In the genomic region with DNA sequence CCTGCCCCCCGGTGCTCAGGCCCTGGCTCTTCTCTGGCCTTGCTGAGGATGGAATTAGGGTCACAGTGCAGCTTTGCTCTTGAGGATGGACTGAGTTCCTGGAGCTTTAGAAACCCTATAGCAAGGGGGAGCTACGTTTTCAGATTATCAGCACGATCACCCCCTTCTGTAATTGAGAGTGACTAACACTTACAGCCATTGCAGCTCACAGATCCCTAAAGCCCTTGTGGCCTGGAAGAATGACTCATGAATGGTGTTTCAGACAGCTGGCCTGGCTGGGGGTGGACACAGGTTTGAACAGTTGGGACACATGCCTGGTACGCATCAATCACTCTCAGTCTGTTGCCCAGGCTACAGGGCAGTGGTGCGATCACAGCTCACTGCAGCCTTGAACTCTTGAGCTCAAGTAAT, we compare ENCODE assay signal across 9 cellular contexts.
DNase-seq lines count a peak whose midpoint lies in the region; ATAC-seq and TF ChIP-seq lines count a peak whose summit lies in the region.
"Had no signal": no experiment of that assay in that cellular context is flagged by ENCODE, and none has a peak within 500 bp of the region (broad histone marks: within the 10 kb centered on the region; RNA-seq: fewer than 3 reads in every experiment).

No MANE protein-coding gene starts in this region.

- peak overlapping the region; percentile 40 for H4K5ac ChIP-seq in IMR-90 (ENCODE audit: low read depth, low read length)

- H3K14ac ChIP-seq in IMR-90 (replicated peaks; ENCODE audit: low read depth, low read length): peak overlapping the region; percentile 44

- H4K91ac ChIP-seq in IMR-90 (ENCODE audit: insufficient read depth, low read depth, low read length): peak overlapping the region; percentile 84

- peak overlapping the region; percentile 68 for H2BK20ac ChIP-seq in IMR-90 (ENCODE audit: low read depth, low read length)

- H3K23ac ChIP-seq in IMR-90 (ENCODE audit: low read depth, low read length): peak overlapping the region; percentile 68

- H2BK15ac ChIP-seq in IMR-90 (ENCODE audit: low read depth, low read length): peak overlapping the region; percentile 39; the same call in 2 of the 3 replicates

- 0 out of 2 replicates have a peak, but pooled peaks have one; percentile 32 for TF ChIP-seq RAD21 in IMR-90 (IDR thresholded peaks at IDR 0.05; ENCODE audit: low read length)

- H3K4me3 ChIP-seq in IMR-90 (ENCODE audit: insufficient read depth, low read depth, low read length) (no peak overlapping the region), body of pancreas (no peak overlapping the region), kidney epithelial cell (ENCODE audit: low read depth, low read length) (no peak overlapping the region), transverse colon (no peak overlapping the region), dorsolateral prefrontal cortex (no peak overlapping the region)

- in situ Hi-C loops in ACHN (cut with HindIII; ENCODE audit: low pct_ligation_motif_present, low pct_unique_long_range_greater_than_20kb, low sequenced_read_pairs): no loop called here
- in situ Hi-C loops in IMR-90 (cut with MboI; ENCODE audit: low sequenced_read_pairs): no loop called here
- in situ Hi-C loops in transverse colon (cut with MboI; ENCODE audit: low pct_ligation_motif_present in 1 of 4, low pct_unique_long_range_greater_than_20kb in 1 of 4, low sequenced_read_pairs in 3 of 4): no loop called here

- peak overlapping the region in 1 of 2 experiments; percentile 65; a peak in 3 of 4 replicates for H4K8ac ChIP-seq in IMR-90 (ENCODE audit: low read depth in 2 of 2, low read length in 2 of 2)

- H3K79me1 ChIP-seq in IMR-90 (ENCODE audit: low read depth in 1 of 2, low read length in 2 of 2): no peaks in the 10 kb centered on the region

- intact Hi-C loops in IMR-90 (cut with micrococcal nuclease): loop anchor here (2.0 kb wide), 1 partner anchor 76 kb away; no protein-coding TSS in a partner anchor
- intact Hi-C loops in body of pancreas (cut with DNase I): no loop called here
- intact Hi-C loops in transverse colon (cut with DNase I; ENCODE audit: low total_unique reads): no loop called here
- intact Hi-C loops in dorsolateral prefrontal cortex (cut with DNase I): no loop called here

- no peak for TF ChIP-seq POLR2A in IMR-90 (IDR thresholded peaks at IDR 0.05; ENCODE audit: low read depth, low read length)
- TF ChIP-seq POLR2A in body of pancreas (IDR thresholded peaks at IDR 0.05): no peak
- TF ChIP-seq POLR2A in transverse colon (IDR thresholded peaks at IDR 0.05): no peak

- peak overlapping the region; percentile 61 for H2AK5ac ChIP-seq in IMR-90 (ENCODE audit: low read depth, low read length)

- H2AFZ ChIP-seq in IMR-90 (replicated peaks; ENCODE audit: low read length, poor library complexity): peak overlapping the region; percentile 76

- TF ChIP-seq CTCF in IMR-90 (conservative IDR thresholded peaks at IDR 0.05; ENCODE audit: low read depth, low read length) (peak; percentile 20; the same call in 1 of the 2 replicates), body of pancreas (IDR thresholded peaks at IDR 0.05) (no peak), kidney epithelial cell (IDR thresholded peaks at IDR 0.05; ENCODE audit: insufficient read depth, low read length, poor library complexity, severe bottlenecking) (peak; percentile 11), transverse colon (IDR thresholded peaks at IDR 0.05) (no peak), dorsolateral prefrontal cortex (IDR thresholded peaks at IDR 0.05 in 54 of 56, conservative IDR thresholded peaks at IDR 0.05 in 2 of 56; ENCODE audit: low read depth in 1 of 56, partially characterized antibody in 56 of 56) (no peak)

- H3K27me3 ChIP-seq in IMR-90 (ENCODE audit: control insufficient read depth, insufficient read depth, low read length) (no peaks in the 10 kb centered on the region), body of pancreas (no peaks in the 10 kb centered on the region), kidney epithelial cell (ENCODE audit: control insufficient read depth, insufficient read depth, low read length) (no peaks in the 10 kb centered on the region), transverse colon (no peaks in the 10 kb centered on the region), dorsolateral prefrontal cortex (no peaks in the 10 kb centered on the region)

- H3K9me1 ChIP-seq in IMR-90 (ENCODE audit: insufficient read depth, low read length): peaks cover 10% of the 10 kb centered on the region

- H4K20me1 ChIP-seq in IMR-90 (ENCODE audit: insufficient read depth, low read length): no peaks in the 10 kb centered on the region

- no peak for TF ChIP-seq EP300 in transverse colon (IDR thresholded peaks at IDR 0.05; ENCODE audit: low read depth)

- peak overlapping the region; percentile 15; the same call in 1 of the 2 replicates for H3K9ac ChIP-seq in IMR-90 (ENCODE audit: low read depth, low read length)

- no peaks in the 10 kb centered on the region for H3K9me3 ChIP-seq in IMR-90 (ENCODE audit: control insufficient read depth, insufficient read depth, low read length)
- no peaks in the 10 kb centered on the region for H3K9me3 ChIP-seq in body of pancreas
- no peaks in the 10 kb centered on the region for H3K9me3 ChIP-seq in transverse colon

- ATAC-seq in IMR-90 (ENCODE audit: low read depth): peak; percentile 91
- ATAC-seq in body of pancreas: peak; percentile 58
- no peak for ATAC-seq in GM18517 (IDR thresholded peaks at IDR 0.05; ENCODE audit: unreplicated experiment)
- ATAC-seq in HG02798 (IDR thresholded peaks at IDR 0.05; ENCODE audit: poor library complexity, unreplicated experiment): no peak

- POLR2A ChIA-PET in IMR-90 (lab: Charles Lee; ENCODE audit: unreplicated experiment): no interaction called here

- peak overlapping the region; percentile 66; the same call in 1 of the 2 replicates for H2BK120ac ChIP-seq in IMR-90 (ENCODE audit: low read depth, low read length)

- H3K56ac ChIP-seq in IMR-90 (ENCODE audit: extremely low read depth, insufficient read depth, low read length): peak overlapping the region; percentile 55

- DNase-seq in ACHN: peak; percentile 97
- peak; percentile 99 for DNase-seq in IMR-90
- DNase-seq in body of pancreas: peak; percentile 14 to 48 (median 36)
- peak; percentile 100 for DNase-seq in kidney epithelial cell (ENCODE audit: low read depth)
- no peak for DNase-seq in transverse colon
- DNase-seq in dorsolateral prefrontal cortex: no peak
- DNase-seq: RPMI8226 had no signal

- WGBS in IMR-90 (ENCODE audit: extremely low coverage in 2 of 2, insufficient read length in 1 of 2), 2 experiments: no CpG with 5 or more reads among the region's 5 CpGs
- 63 to 70% methylated on average over 3 to 5 of the region's 5 CpGs for WGBS in body of pancreas, 2 donors
- 80% methylated on average over 5 of the region's 5 CpGs; no CpG with 5 or more reads in 1 of the 2 donors for whole genome bisulfite sequencing in transverse colon (ENCODE audit: low coverage in 1 of 2), 2 donors

- CTCF ChIA-PET in IMR-90 (lab: Yijun Ruan, JAX): interaction anchor here (0.5 to 1.7 kb wide), 8 partner anchors 8 to 329 kb away, joined by 3 to 8 read pairs (median 4); a partner anchor contains a TSS

- H3K27ac ChIP-seq in IMR-90 (ENCODE audit: insufficient read depth, low read length) (peak overlapping the region; percentile 66), body of pancreas (no peak overlapping the region), transverse colon (peak overlapping the region in 2 of 4 donors; percentile 23 to 38), dorsolateral prefrontal cortex (peak overlapping the region in 4 of 59 donors; percentile 4 to 53 (median 36))

- peaks cover 11% of the 10 kb centered on the region for H3K4me1 ChIP-seq in IMR-90 (ENCODE audit: control insufficient read depth, insufficient read depth, low read length)
- H3K4me1 ChIP-seq in body of pancreas: no peaks in the 10 kb centered on the region
- H3K4me1 ChIP-seq in transverse colon: peaks cover 0 to 4% (median 0%) of the 10 kb centered on the region in 4 donors

- no TSS peak for BruUV-seq in IMR-90 (replicated peaks; lab: Mats Ljungman, UMichigan)

- H2AK9ac ChIP-seq in IMR-90 (replicated peaks; ENCODE audit: low read depth, low read length, poor library complexity): peak overlapping the region; percentile 96

- peak overlapping the region; percentile 35; the same call in 1 of the 2 replicates for H3K4me2 ChIP-seq in IMR-90 (ENCODE audit: low read depth, low read length)

- peak overlapping the region; percentile 79 for H3K4ac ChIP-seq in IMR-90 (ENCODE audit: low read depth, low read length)

- peak overlapping the region; percentile 80 for H2BK5ac ChIP-seq in IMR-90 (ENCODE audit: low read depth, low read length, poor library complexity, severe bottlenecking)

- dilution Hi-C loops in IMR-90 (cut with HindIII; ENCODE audit: low sequenced_read_pairs, unreplicated experiment): no loop called here

- H3K36me3 ChIP-seq in IMR-90 (ENCODE audit: control insufficient read depth, insufficient read depth, low read length) (no peaks in the 10 kb centered on the region), body of pancreas (replicated peaks in 1 of 2; ENCODE audit: insufficient read depth in 1 of 2, low read depth in 2 of 2) (no peaks in the 10 kb centered on the region), kidney epithelial cell (ENCODE audit: control insufficient read depth, insufficient read depth, low read length) (no peaks in the 10 kb centered on the region), transverse colon (no peaks in the 10 kb centered on the region)

- H3K18ac ChIP-seq in IMR-90 (ENCODE audit: low read depth, low read length): peak overlapping the region; percentile 37

TF ChIP-seq in IMR-90, 13 proteins besides CTCF, POLR2A, EP300 and RAD21 (continues in another document):
- TF ChIP-seq, protein P1, sequence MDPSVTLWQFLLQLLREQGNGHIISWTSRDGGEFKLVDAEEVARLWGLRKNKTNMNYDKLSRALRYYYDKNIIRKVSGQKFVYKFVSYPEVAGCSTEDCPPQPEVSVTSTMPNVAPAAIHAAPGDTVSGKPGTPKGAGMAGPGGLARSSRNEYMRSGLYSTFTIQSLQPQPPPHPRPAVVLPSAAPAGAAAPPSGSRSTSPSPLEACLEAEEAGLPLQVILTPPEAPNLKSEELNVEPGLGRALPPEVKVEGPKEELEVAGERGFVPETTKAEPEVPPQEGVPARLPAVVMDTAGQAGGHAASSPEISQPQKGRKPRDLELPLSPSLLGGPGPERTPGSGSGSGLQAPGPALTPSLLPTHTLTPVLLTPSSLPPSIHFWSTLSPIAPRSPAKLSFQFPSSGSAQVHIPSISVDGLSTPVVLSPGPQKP (IDR thresholded peaks at IDR 0.05; ENCODE audit: borderline replicate concordance, low read depth, low read length): no peak
- no peak for TF ChIP-seq MAFK (IDR thresholded peaks at IDR 0.05; ENCODE audit: low read depth, low read length)
- TF ChIP-seq SMC3 (IDR thresholded peaks at IDR 0.05; ENCODE audit: low read depth, low read length): 0 out of 2 replicates have a peak, but pooled peaks have one; percentile 6
- TF ChIP-seq, protein P2, sequence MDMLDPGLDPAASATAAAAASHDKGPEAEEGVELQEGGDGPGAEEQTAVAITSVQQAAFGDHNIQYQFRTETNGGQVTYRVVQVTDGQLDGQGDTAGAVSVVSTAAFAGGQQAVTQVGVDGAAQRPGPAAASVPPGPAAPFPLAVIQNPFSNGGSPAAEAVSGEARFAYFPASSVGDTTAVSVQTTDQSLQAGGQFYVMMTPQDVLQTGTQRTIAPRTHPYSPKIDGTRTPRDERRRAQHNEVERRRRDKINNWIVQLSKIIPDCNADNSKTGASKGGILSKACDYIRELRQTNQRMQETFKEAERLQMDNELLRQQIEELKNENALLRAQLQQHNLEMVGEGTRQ (IDR thresholded peaks at IDR 0.05; ENCODE audit: low read depth, low read length): peak; percentile 59

Comparison
In these comparisons a context has a peak if more than half of its experiments do, and no peak if none do; other contexts are left out.
1. DNase-seq: peak in ACHN (single experiment), IMR-90 (single experiment), body of pancreas (4 of 4) and kidney epithelial cell (single experiment); none in transverse colon (single experiment) and dorsolateral prefrontal cortex (0 of 10).
2. ATAC-seq: peak in IMR-90 (single experiment) and body of pancreas (single experiment); none in GM18517 (single experiment) and HG02798 (single experiment).
3. CTCF ChIP-seq: peak in IMR-90 (single experiment) and kidney epithelial cell (single experiment); none in body of pancreas (0 of 7), transverse colon (0 of 5) and dorsolateral prefrontal cortex (0 of 56).